Comparison of ENCODE assay signal across 8 cellular contexts in the genomic region with DNA sequence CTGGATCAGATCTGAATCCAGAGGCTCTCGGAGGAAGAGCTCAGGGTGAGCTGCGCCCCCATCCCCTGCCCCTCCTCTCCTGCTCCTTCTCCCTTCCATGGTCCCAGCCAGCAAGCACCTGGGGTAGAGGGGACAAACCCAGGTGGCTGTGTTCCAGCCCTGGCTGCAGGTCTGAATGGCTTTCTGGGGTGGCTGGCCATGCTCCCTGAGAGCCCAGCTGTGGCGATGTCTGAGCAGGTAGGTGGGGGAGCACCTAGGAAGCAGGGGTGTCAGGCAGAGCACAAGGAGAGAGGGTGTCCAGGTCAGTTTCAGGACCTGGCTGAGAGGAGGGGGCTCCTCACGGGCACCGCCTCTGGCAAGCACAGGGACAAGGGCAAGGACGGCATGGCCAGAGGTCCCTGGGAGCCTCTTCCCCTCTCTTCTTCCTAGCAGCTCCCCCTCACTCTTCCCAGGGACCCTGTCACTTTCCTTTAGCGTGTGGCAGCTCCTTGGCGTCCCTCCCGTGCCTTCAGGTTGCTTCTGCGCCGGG.
DNase-seq lines count a peak whose midpoint lies in the region; ATAC-seq and TF ChIP-seq lines count a peak whose summit lies in the region.

No MANE protein-coding gene starts in this region.

- H3K36me3 ChIP-seq in Karpas-422 (ENCODE audit: insufficient read depth, low read length) = no peaks in the 10 kb centered on the region
- H3K36me3 ChIP-seq in naive thymus-derived CD4-positive, alpha-beta T cell (ENCODE audit: control insufficient read depth in 2 of 3, insufficient read depth in 3 of 3, low read length in 3 of 3) = peaks cover 0 to 41% (median 0%) of the 10 kb centered on the region in 3 experiments

- no peaks in the 10 kb centered on the region for H3K9me3 ChIP-seq in Karpas-422 (ENCODE audit: low read length)
- H3K9me3 ChIP-seq in naive thymus-derived CD4-positive, alpha-beta T cell (ENCODE audit: control insufficient read depth in 2 of 3, low read length in 3 of 3) = no peaks in the 10 kb centered on the region

- H2AFZ ChIP-seq in Karpas-422 (ENCODE audit: low read length) = no peak overlapping the region

- peaks cover 67% of the 10 kb centered on the region for H3K79me2 ChIP-seq in Karpas-422 (ENCODE audit: low read length)

- no peaks in the 10 kb centered on the region for H3K9me3 Mint-ChIP-seq in naive thymus-derived CD4-positive, alpha-beta T cell

- POLR2A ChIA-PET in AG04449 (lab: Yijun Ruan, JAX) = interaction anchor here (0.8 to 1.0 kb wide), 2 partner anchors 27 to 125 kb away, joined by 3 read pairs; no protein-coding TSS in a partner anchor
- POLR2A ChIA-PET in naive thymus-derived CD4-positive, alpha-beta T cell (lab: Charles Lee) = interaction anchor here (0.6 to 61.0 kb wide), 8 partner anchors 9 to 677 kb away, joined by 3 to 3353 read pairs (median 48); no protein-coding TSS in a partner anchor

- H3K27ac ChIP-seq in Karpas-422 (ENCODE audit: low read length) = peak overlapping the region; percentile 97
- H3K27ac ChIP-seq in coronary artery = peak overlapping the region; percentile 56 to 85
- peak overlapping the region; percentile 92 for H3K27ac ChIP-seq in naive thymus-derived CD4-positive, alpha-beta T cell (ENCODE audit: low read depth, low read length)

- intact Hi-C loops in naive thymus-derived CD4-positive, alpha-beta T cell (cut with micrococcal nuclease) = loop anchor here (1.0 to 5.0 kb wide), 6 partner anchors 10 to 801 kb away; partner anchors contain the start of gene TMC8 (in 1 of the 2)

- peak overlapping the region; percentile 90 to 100 (median 98) for H3K27ac Mint-ChIP-seq in naive thymus-derived CD4-positive, alpha-beta T cell

- no peaks in the 10 kb centered on the region for H3K27me3 ChIP-seq in Karpas-422 (ENCODE audit: low read length)
- H3K27me3 ChIP-seq in naive thymus-derived CD4-positive, alpha-beta T cell (ENCODE audit: control insufficient read depth in 2 of 2, insufficient read depth in 2 of 2, low read length in 2 of 2) = no peaks in the 10 kb centered on the region

- H3K9me2 ChIP-seq in Karpas-422 (replicated peaks; ENCODE audit: insufficient read depth, low read length) = no peaks in the 10 kb centered on the region

- peaks cover 63% of the 10 kb centered on the region for H3K4me1 ChIP-seq in Karpas-422 (ENCODE audit: low read length)
- peaks cover 37 to 44% of the 10 kb centered on the region in 2 donors for H3K4me1 ChIP-seq in naive thymus-derived CD4-positive, alpha-beta T cell (ENCODE audit: control insufficient read depth in 2 of 2, insufficient read depth in 2 of 2, low read length in 2 of 2)

- H3K4me1 Mint-ChIP-seq in naive thymus-derived CD4-positive, alpha-beta T cell = peaks cover 35 to 75% (median 43%) of the 10 kb centered on the region in 7 donors

- H3K9ac ChIP-seq in Karpas-422 (ENCODE audit: low read length) = peak overlapping the region; percentile 98

- H4K20me1 ChIP-seq in Karpas-422 (ENCODE audit: insufficient read depth, low read depth, low read length) = no peaks in the 10 kb centered on the region

- H3K36me3 Mint-ChIP-seq in naive thymus-derived CD4-positive, alpha-beta T cell = peaks cover 5 to 59% (median 25%) of the 10 kb centered on the region in 5 donors

- CTCF ChIA-PET in AG04449 (lab: Yijun Ruan, JAX) = interaction anchor here (0.8 to 2.6 kb wide), 5 partner anchors 14 to 122 kb away, joined by 3 to 18 read pairs (median 5); no protein-coding TSS in a partner anchor
- CTCF ChIA-PET in naive thymus-derived CD4-positive, alpha-beta T cell (lab: Charles Lee) = interaction anchor here (0.9 to 4.5 kb wide), 5 partner anchors 7 to 50 kb away, joined by 3 to 21 read pairs (median 17); no protein-coding TSS in a partner anchor

- DNase-seq in AG04449 (ENCODE audit: low read depth, low spot score) (no peak), Karpas-422 (peak; percentile 49), coronary artery (ENCODE audit: low spot score) (no peak), NCI-H2029 treated with DMSO at 0.1 percent for 48 hours (lab: John Stamatoyannopoulos, UW) (no peak), RKO (ENCODE audit: low spot score) (no peak), SHP77 treated with DMSO at 0.1 percent for 48 hours (lab: John Stamatoyannopoulos, UW) (no peak)
- no peak for DNase-seq in naive thymus-derived CD4-positive, alpha-beta T cell

- ATAC-seq in naive thymus-derived CD4-positive, alpha-beta T cell = no peak
- no peak for ATAC-seq in GM19395 (IDR thresholded peaks at IDR 0.05; ENCODE audit: unreplicated experiment)

- peak overlapping the region; percentile 92 to 100 (median 98) for H3K4me3 Mint-ChIP-seq in naive thymus-derived CD4-positive, alpha-beta T cell

- H3K4me2 ChIP-seq in Karpas-422 (ENCODE audit: low read depth, low read length, poor library complexity, severe bottlenecking) = peak overlapping the region; percentile 93

- TF ChIP-seq CTCF in AG04449 (IDR thresholded peaks at IDR 0.05; ENCODE audit: insufficient read depth, low read length, missing control alignments) = no peak
- TF ChIP-seq CTCF in coronary artery (IDR thresholded peaks at IDR 0.05) = no peak

- no peaks in the 10 kb centered on the region for H3K27me3 Mint-ChIP-seq in naive thymus-derived CD4-positive, alpha-beta T cell

- H3K4me3 ChIP-seq in AG04449 (ENCODE audit: low read depth, low read length) (peak overlapping the region; percentile 54), Karpas-422 (ENCODE audit: low read length) (peak overlapping the region; percentile 87), coronary artery (peak overlapping the region; percentile 75)
- peak overlapping the region; percentile 77 for H3K4me3 ChIP-seq in naive thymus-derived CD4-positive, alpha-beta T cell (ENCODE audit: low read length)
